25 cellular contexts compared by ENCODE assay signal in genomic region chr20:54105653-54106052, GRCh38. TPM values are rescaled to one million over a fixed set of nuclear protein-coding genes. Genes with fewer than 3 reads are reported as not detected.
"Had no signal": no experiment of that assay in that cellular context is flagged by ENCODE, and none has a peak within 500 bp of the region (broad histone marks: within the 10 kb centered on the region; RNA-seq: fewer than 3 reads in every experiment).

No MANE protein-coding gene starts in this region.

- H3K79me2 ChIP-seq: hepatocyte had no signal

- H3K27me3 ChIP-seq: cardiac muscle cell, hepatocyte, right atrium auricular region, upper lobe of left lung had no signal

- H3K27ac ChIP-seq: cardiac muscle cell, hepatocyte, left ventricle myocardium inferior, right atrium auricular region, upper lobe of left lung had no signal

- H3K36me3 ChIP-seq: cardiac muscle cell, left ventricle myocardium inferior, right atrium auricular region, upper lobe of left lung had no signal

- H3K4me2 ChIP-seq: hepatocyte had no signal

- H3K4me1 ChIP-seq: left ventricle myocardium inferior, right atrium auricular region had no signal

- H2AFZ ChIP-seq: hepatocyte had no signal

- H3K9me3 ChIP-seq: left ventricle myocardium inferior, right atrium auricular region, upper lobe of left lung had no signal

- H3K4me3 ChIP-seq: cardiac muscle cell, hepatocyte, left ventricle myocardium inferior, right atrium auricular region, upper lobe of left lung had no signal

- ATAC-seq: activated CD4-positive, alpha-beta T cell treated with anti-CD3 and anti-CD28 coated beads for 36 hours; natural killer cell; stimulated activated naive CD8-positive, alpha-beta T cell treated with anti-CD3 and anti-CD28 coated beads, Interleukin-15, Interleukin-2, amounts not matched to agents 100 U/mL and 50 U/mL, for 24 hours had no signal

- FAIRE-seq: frontal cortex had no signal

- DNase-seq: activated B cell treated with CpG ODN at 0.5 μM for 24 hours; activated CD4-positive, alpha-beta T cell treated with anti-CD3 and anti-CD28 coated beads for 36 hours; activated CD4-positive, alpha-beta T cell treated with anti-CD3 and anti-CD28 coated beads, Interleukin-2, amount 50 U/mL, for 4 hours; activated naive CD4-positive, alpha-beta T cell treated with Interleukin-2 at 50 U/mL for 16 hours; activated naive CD8-positive, alpha-beta T cell treated with anti-CD3 and anti-CD28 coated beads for 36 hours; activated T-cell treated with anti-CD3 and anti-CD28 coated beads, Interleukin-2, amount 50 U/mL, for 48 hours; amniotic stem cell; cortex of kidney; endodermal cell; glutamatergic neuron; immature natural killer cell; left ventricle myocardium inferior; midbrain; natural killer cell; stimulated activated CD4-positive, alpha-beta T cell treated with anti-CD3 and anti-CD28 coated beads, Interleukin-12 subunit alpha, Interleukin-12 subunit beta, amount 100 ng/mL, for 4 hours; stimulated activated CD4-positive, alpha-beta T cell treated with anti-CD3 and anti-CD28 coated beads, Interleukin-4, amount 100 ng/mL, for 4 hours; stimulated activated naive CD8-positive, alpha-beta T cell treated with anti-CD3 and anti-CD28 coated beads, Interleukin-15, Interleukin-2, amounts not matched to agents 100 U/mL and 50 U/mL, for 24 hours; upper lobe of left lung had no signal

RNA-seq across cellular contexts. Expression of gene BCAS1, which starts 35.3 kb away (rescaled TPM):
- total RNA-seq: cardiac muscle cell, endodermal cell, left ventricle myocardium inferior, lung microvascular endothelial cell, osteocyte, right atrium auricular region, subcutaneous adipose tissue had no signal
- polyA plus RNA-seq: cardiac muscle cell had no signal
